9 cellular contexts compared by ENCODE assay signal in the genomic region with DNA sequence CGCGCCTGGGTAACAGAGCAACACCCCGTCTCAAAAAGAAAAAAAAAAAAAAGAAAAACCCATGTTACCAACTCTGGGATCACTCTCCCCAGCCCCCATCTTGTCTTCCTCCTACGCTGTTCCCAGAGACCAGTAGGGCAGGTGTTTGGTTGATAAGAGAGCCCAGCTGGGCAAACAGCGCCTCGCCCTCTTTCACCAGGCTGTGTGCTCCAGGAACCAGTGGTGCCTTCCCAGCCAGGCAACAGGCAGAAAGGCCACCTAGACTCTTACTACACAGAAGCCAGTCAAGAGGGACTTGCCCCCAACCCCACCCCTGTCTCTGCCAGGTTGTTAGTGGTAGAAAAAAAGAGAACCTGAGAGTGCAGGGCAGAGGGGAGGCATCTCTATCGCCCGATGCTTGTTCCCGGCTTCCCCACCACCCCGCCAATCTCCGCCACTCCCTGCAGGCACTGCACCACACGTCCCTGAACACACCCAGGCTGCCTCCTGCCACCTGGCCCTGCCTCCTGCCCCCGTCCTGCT. TPM values are rescaled to one million over a fixed set of nuclear protein-coding genes. Genes with fewer than 3 reads are reported as not detected.
A peak's percentile ranks its signal among the peaks of the same experiment; 100 is the strongest.
DNase-seq lines count a peak whose midpoint lies in the region; ATAC-seq and TF ChIP-seq lines count a peak whose summit lies in the region.
"Had no signal": no experiment of that assay in that cellular context is flagged by ENCODE, and none has a peak within 500 bp of the region (broad histone marks: within the 10 kb centered on the region; RNA-seq: fewer than 3 reads in every experiment).

No MANE protein-coding gene starts in this region.

- BruUV-seq in MCF 10A (replicated peaks; lab: Mats Ljungman, UMichigan) (no TSS peak), mammary epithelial cell (replicated peaks; lab: Mats Ljungman, UMichigan) (no TSS peak)

- H3K27ac Mint-ChIP-seq in MCF 10A (ENCODE audit: low read depth, unreplicated experiment) (peak overlapping the region; percentile 64), type B pancreatic cell (peak overlapping the region; percentile 56)

- TF ChIP-seq POLR2A in esophagus squamous epithelium (IDR thresholded peaks at IDR 0.05): no peak

- in situ Hi-C loops in mammary epithelial cell (cut with MboI; ENCODE audit: low sequenced_read_pairs in 2 of 2): no loop called here

- ATAC-seq in aorta (ENCODE audit: low FRiP score): no peak
- no peak for ATAC-seq in HG03045 (IDR thresholded peaks at IDR 0.05; ENCODE audit: unreplicated experiment)

- CTCF ChIA-PET in MCF 10A (lab: Yijun Ruan, JAX): interaction anchor here (0.6 to 13.2 kb wide), 4 partner anchors 7 to 100 kb away, joined by 3 to 165 read pairs (median 12); partner anchors contain the start of gene EFHD2
- CTCF ChIA-PET in mammary epithelial cell (lab: Charles Lee; ENCODE audit: low non-redundant PET): no interaction called here

- dilution Hi-C loops in mammary epithelial cell (cut with HindIII; ENCODE audit: low sequenced_read_pairs): no loop called here

- no peaks in the 10 kb centered on the region for H3K27me3 Mint-ChIP-seq in MCF 10A (ENCODE audit: insufficient read depth, unreplicated experiment)
- H3K27me3 Mint-ChIP-seq in type B pancreatic cell: no peaks in the 10 kb centered on the region

- H3K36me3 ChIP-seq in mammary epithelial cell (ENCODE audit: insufficient read depth, low read length) (peaks cover 7% of the 10 kb centered on the region), esophagus squamous epithelium (peaks cover 0 to 60% (median 6%) of the 10 kb centered on the region in 3 donors), aorta (ENCODE audit: control insufficient read depth in 1 of 2, insufficient read depth in 2 of 2, low read length in 1 of 2) (no peaks in the 10 kb centered on the region)

- H3K27me3 ChIP-seq in mammary epithelial cell (ENCODE audit: insufficient read depth, low read length) (no peaks in the 10 kb centered on the region), esophagus squamous epithelium (no peaks in the 10 kb centered on the region), aorta (ENCODE audit: control insufficient read depth in 1 of 2, insufficient read depth in 2 of 2, low read length in 1 of 2) (no peaks in the 10 kb centered on the region)
- H3K27me3 ChIP-seq: BLaER1 treated with 17β-estradiol and CSF1 and Interleukin-3, amounts not matched to agents 10 nM and 100 nM had no signal

- H3K27ac ChIP-seq in mammary epithelial cell (ENCODE audit: insufficient read depth, low read depth, low read length): no peak overlapping the region
- H3K27ac ChIP-seq in esophagus squamous epithelium: peak overlapping the region; percentile 42 to 65 (median 47)
- H3K27ac ChIP-seq in aorta (ENCODE audit: low read depth in 1 of 2, low read length in 2 of 2): no peak overlapping the region

- WGBS in mammary epithelial cell (ENCODE audit: low coverage, missing lambda C conversion rate): 100% methylated on average over 11 of the region's 13 CpGs
- WGBS in esophagus squamous epithelium, 2 donors: 60 to 64% methylated on average over 11 to 13 of the region's 13 CpGs
- WGBS in aorta, 2 donors: 92 to 95% methylated on average over 13 of the region's 13 CpGs

- H3K9me3 Mint-ChIP-seq in MCF 10A (ENCODE audit: unreplicated experiment): no peaks in the 10 kb centered on the region
- H3K9me3 Mint-ChIP-seq in type B pancreatic cell: no peaks in the 10 kb centered on the region

- H3K4me3 ChIP-seq in mammary epithelial cell (replicated peaks in 1 of 3; ENCODE audit: insufficient read depth in 1 of 3, low read depth in 2 of 3, low read length in 3 of 3) (no peak overlapping the region), esophagus squamous epithelium (no peak overlapping the region), aorta (ENCODE audit: low read length in 2 of 2) (no peak overlapping the region)
- H3K4me3 ChIP-seq: BLaER1 treated with 17β-estradiol and CSF1 and Interleukin-3, amounts not matched to agents 10 nM and 100 nM had no signal

- H3K9ac ChIP-seq in mammary epithelial cell (ENCODE audit: insufficient read depth, low read length): no peak overlapping the region

- intact Hi-C loops in MCF 10A (cut with micrococcal nuclease): no loop called here
- intact Hi-C loops in mammary epithelial cell (cut with micrococcal nuclease): no loop called here
- intact Hi-C loops in esophagus squamous epithelium (cut with DNase I): no loop called here
- intact Hi-C loops in aorta (cut with DNase I): no loop called here

- H3K4me1 Mint-ChIP-seq in MCF 10A (ENCODE audit: insufficient read depth, unreplicated experiment): peaks cover 19% of the 10 kb centered on the region
- peaks cover 11% of the 10 kb centered on the region for H3K4me1 Mint-ChIP-seq in type B pancreatic cell (ENCODE audit: unreplicated experiment)

- H3K36me3 Mint-ChIP-seq in MCF 10A (ENCODE audit: insufficient read depth, unreplicated experiment) (peaks cover 28% of the 10 kb centered on the region), type B pancreatic cell (no peaks in the 10 kb centered on the region)

- DNase-seq in MCF 10A (ENCODE audit: unreplicated experiment) (no peak), mammary epithelial cell (no peak), NCI-H510A treated with DMSO at 0.1 percent for 48 hours (lab: John Stamatoyannopoulos, UW) (peak; percentile 100), esophagus squamous epithelium (lab: John Stamatoyannopoulos, UW) (no peak), type B pancreatic cell (ENCODE audit: extremely low spot score, unreplicated experiment) (no peak), aorta (no peak), T1000 (lab: John Stamatoyannopoulos, UW) (no peak)

- POLR2A ChIA-PET in MCF 10A (lab: Yijun Ruan, JAX): interaction anchor here (0.8 kb wide), 1 partner anchor 10 kb away, joined by 6 read pairs; no protein-coding TSS in a partner anchor

- no peak overlapping the region for H2AFZ ChIP-seq in mammary epithelial cell (ENCODE audit: low read depth, low read length)

- no peak for TF ChIP-seq CTCF in MCF 10A (IDR thresholded peaks at IDR 0.05; ENCODE audit: unreplicated experiment)
- no peak for TF ChIP-seq CTCF in mammary epithelial cell (conservative IDR thresholded peaks at IDR 0.05 in 1 of 2, IDR thresholded peaks at IDR 0.05 in 1 of 2; ENCODE audit: extremely low read depth in 1 of 2, insufficient read depth in 1 of 2, low read depth in 1 of 2, low read length in 2 of 2)
- TF ChIP-seq CTCF in esophagus squamous epithelium (IDR thresholded peaks at IDR 0.05): no peak
- no peak for TF ChIP-seq CTCF in type B pancreatic cell (conservative IDR thresholded peaks at IDR 0.05)

- peaks cover 14% of the 10 kb centered on the region for H3K4me1 ChIP-seq in mammary epithelial cell (ENCODE audit: insufficient read depth, low read length)
- H3K4me1 ChIP-seq in esophagus squamous epithelium: peaks cover 19 to 73% (median 24%) of the 10 kb centered on the region in 3 donors
- H3K4me1 ChIP-seq in aorta (ENCODE audit: control insufficient read depth in 1 of 2, insufficient read depth in 2 of 2, low read length in 2 of 2): no peaks in the 10 kb centered on the region

- peaks cover 57% of the 10 kb centered on the region for H3K79me2 ChIP-seq in mammary epithelial cell (ENCODE audit: insufficient read depth, low read length)

- H3K4me3 Mint-ChIP-seq in MCF 10A (ENCODE audit: unreplicated experiment) (no peak overlapping the region), type B pancreatic cell (peak overlapping the region; percentile 39)

- no peaks in the 10 kb centered on the region for H3K9me3 ChIP-seq in mammary epithelial cell (replicated peaks; ENCODE audit: insufficient read depth, low read length)
- H3K9me3 ChIP-seq in esophagus squamous epithelium: no peaks in the 10 kb centered on the region
- no peaks in the 10 kb centered on the region for H3K9me3 ChIP-seq in aorta (ENCODE audit: control insufficient read depth, low read length)

- H3K4me2 ChIP-seq in mammary epithelial cell (ENCODE audit: insufficient read depth, low read depth, low read length): no peak overlapping the region

- no peaks in the 10 kb centered on the region for H4K20me1 ChIP-seq in mammary epithelial cell (ENCODE audit: insufficient read depth, low read length)

RNA-seq across cellular contexts. Expression of gene CTRC, which starts 14.0 kb away (rescaled TPM):
- not detected in 2 replicates for total RNA-seq in MCF 10A (2022)
- total RNA-seq in mammary epithelial cell: not detected
- not detected for polyA plus RNA-seq in mammary epithelial cell
- not detected for polyA minus RNA-seq in mammary epithelial cell
- total RNA-seq in esophagus squamous epithelium: not detected
- total RNA-seq in type B pancreatic cell (ENCODE audit: low replicate concordance): not detected in 2 replicates
- total RNA-seq in aorta: 1 to 10 TPM; 2.7 to 3.6 TPM
- 1 to 10 TPM; 3.1 to 4.3 TPM for polyA plus RNA-seq in aorta

RNA-seq across cellular contexts. Expression of gene EFHD2, which starts 14.5 kb away (rescaled TPM):
- total RNA-seq in MCF 10A (2022) (45.1 and 48.5 TPM in 2 replicates), mammary epithelial cell (10 to 100 TPM; 17.8 to 56.2 TPM), esophagus squamous epithelium (10 to 100 TPM; 47.5 to 79.5 (median 61.0) TPM), type B pancreatic cell (ENCODE audit: low replicate concordance) (19.5 TPM in 2 replicates), aorta (10 to 100 TPM; 34.9 to 43.7 TPM)
- polyA plus RNA-seq in mammary epithelial cell (61.9 TPM), aorta (10 to 100 TPM; 17.9 to 36.8 TPM)
- 17.1 TPM for polyA minus RNA-seq in mammary epithelial cell

RNA-seq across cellular contexts. Expression of gene CELA2A, which starts 32.3 kb away (rescaled TPM):
- total RNA-seq in MCF 10A (2022) (not detected in 2 replicates), mammary epithelial cell (not detected), esophagus squamous epithelium (not detected), type B pancreatic cell (ENCODE audit: low replicate concordance) (0.67 and 3.5 TPM in 2 replicates), aorta (1 to 10 TPM in 1 of 2 donors, not detected in 1; 1.3 TPM)
- polyA plus RNA-seq in mammary epithelial cell (not detected), aorta (1 to 10 TPM in 1 of 2 donors, under 1 TPM in 1; 0.63 to 1.8 TPM)
- polyA minus RNA-seq in mammary epithelial cell: not detected

RNA-seq across cellular contexts. Expression of gene CELA2B, which starts 51.7 kb away (rescaled TPM):
- total RNA-seq in MCF 10A (2022) (not detected in 2 replicates), mammary epithelial cell (not detected), esophagus squamous epithelium (not detected), type B pancreatic cell (ENCODE audit: low replicate concordance) (not detected in 2 replicates), aorta (under 1 TPM; 0.45 to 0.57 TPM)
- polyA plus RNA-seq in mammary epithelial cell (not detected), aorta (under 1 TPM in 1 of 2 donors, not detected in 1; 0.77 TPM)
- polyA minus RNA-seq in mammary epithelial cell: not detected

Comparison
In these comparisons a context has a peak if more than half of its experiments do, and no peak if none do; other contexts are left out.
1. H3K27ac ChIP-seq: peak in esophagus squamous epithelium (4 of 4); none in mammary epithelial cell (single experiment) and aorta (0 of 2).